In genomic region chrX:154738013-154738738, GRCh38 we compare ENCODE assay signal across 1 cellular context.
TF ChIP-seq lines count a peak whose summit lies in the region.

No MANE protein-coding gene starts in this region.

TF ChIP-seq in K562, 482 proteins besides CTCF, POLR2A, EP300 and RAD21 (continued from another document):
- TF ChIP-seq ATF3 (IDR thresholded peaks at IDR 0.05) (0 out of 2 replicates have a peak, but pooled peaks have one; percentile 9), ATF3 (CRISPR knock-in tag; conservative IDR thresholded peaks at IDR 0.05) (no peak), ZNF583 (CRISPR knock-in tag; IDR thresholded peaks at IDR 0.05) (no peak)
- TF ChIP-seq, protein P1, sequence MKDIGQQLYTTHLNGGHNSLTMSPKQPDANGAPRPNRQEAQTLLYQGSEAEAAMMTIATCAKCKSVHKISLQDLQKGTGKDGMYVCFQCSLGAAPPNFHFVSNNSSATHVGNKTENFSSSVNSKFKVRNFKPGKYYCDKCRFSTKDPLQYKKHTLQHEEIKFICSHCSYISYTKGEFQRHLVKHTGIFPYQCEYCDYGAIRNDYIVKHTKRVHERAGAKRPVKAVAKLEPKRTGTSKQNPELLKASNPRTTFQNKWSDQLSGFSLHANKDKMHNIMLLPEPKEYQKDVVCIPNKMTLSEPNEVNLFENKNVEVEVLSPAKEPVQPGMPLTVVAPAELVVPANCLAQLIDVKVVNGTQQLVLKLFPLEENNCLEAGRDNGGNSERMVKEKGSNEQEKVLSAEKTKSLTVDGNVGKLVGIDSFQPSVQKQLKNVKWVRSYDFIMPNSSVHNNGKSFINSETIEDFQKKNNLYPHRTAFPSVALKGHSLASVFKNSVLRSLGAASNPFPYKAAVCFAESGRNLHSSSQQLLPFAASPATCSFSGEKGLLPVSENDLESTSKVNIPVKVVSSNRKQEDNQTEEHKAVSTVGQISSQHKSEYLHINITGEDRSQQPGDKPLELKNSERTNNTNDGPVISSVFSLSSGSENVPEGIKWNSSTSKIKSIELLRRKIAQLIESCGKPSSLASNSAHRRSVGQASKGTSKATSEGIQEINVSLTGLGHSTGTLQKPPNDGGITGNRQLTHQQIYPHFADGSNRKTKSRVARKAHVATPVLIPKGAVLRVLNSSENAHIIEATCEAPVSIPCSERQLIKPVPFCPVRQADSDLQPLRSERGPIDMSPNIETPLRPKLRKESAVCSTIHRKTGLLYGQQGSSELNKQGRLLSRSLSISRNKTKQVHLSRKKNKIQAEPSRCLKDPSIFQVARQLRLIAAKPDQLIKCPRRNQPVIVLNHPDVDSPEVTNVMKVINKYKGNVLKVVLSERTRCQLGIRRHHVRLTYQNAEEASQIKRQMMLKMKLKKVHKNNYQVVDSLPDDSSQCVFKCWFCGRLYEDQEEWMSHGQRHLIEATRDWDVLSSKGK (CRISPR knock-in tag; IDR thresholded peaks at IDR 0.05), result no peak
